ENCODE assay signal across 8 cellular contexts in genomic region chr5:67301285-67301904, GRCh38.
A peak's percentile ranks its signal among the peaks of the same experiment; 100 is the strongest.
DNase-seq lines count a peak whose midpoint lies in the region; ATAC-seq and TF ChIP-seq lines count a peak whose summit lies in the region.

No MANE protein-coding gene starts in this region.

- H3K36me3 ChIP-seq in SK-N-SH (replicated peaks in 1 of 2; ENCODE audit: control insufficient read depth in 1 of 2, insufficient read depth in 2 of 2, low read length in 1 of 2) = no peaks in the 10 kb centered on the region

- no peaks in the 10 kb centered on the region for H3K9me3 ChIP-seq in SK-N-SH

- CTCF ChIA-PET in SK-N-SH (lab: Yijun Ruan, JAX) = interaction anchor here (1.4 kb wide), 1 partner anchor 951 kb away, joined by 3 read pairs; no protein-coding TSS in a partner anchor

- no peaks in the 10 kb centered on the region for H3K27me3 ChIP-seq in SK-N-SH (ENCODE audit: insufficient read depth)

- H3K4me1 ChIP-seq in SK-N-SH (ENCODE audit: control insufficient read depth in 1 of 2, insufficient read depth in 2 of 2, low read depth in 1 of 2, low read length in 1 of 2) = peaks cover 0 to 53% of the 10 kb centered on the region in 2 experiments; a peak in 3 of 4 replicates

- H3K9ac ChIP-seq in SK-N-SH = no peak overlapping the region

- DNase-seq in ELF-1 (ENCODE audit: low read depth, low spot score) (peak; percentile 13), SK-N-SH (no peak), glomerular visceral epithelial cell (ENCODE audit: extremely low spot score) (peak; percentile 92), skeletal muscle cell (ENCODE audit: low read depth) (peak; percentile 97), NCI-H1694 treated with DMSO at 0.1 percent for 48 hours (lab: John Stamatoyannopoulos, UW) (no peak)
- DNase-seq in stimulated activated naive CD8-positive, alpha-beta T cell treated with anti-CD3 and anti-CD28 coated beads, Interleukin-15, Interleukin-2, amounts not matched to agents 100 U/mL and 50 U/mL, for 24 hours = no peak

- POLR2A ChIA-PET in SK-N-SH (lab: Yijun Ruan, JAX) = no interaction called here

- H3K27ac ChIP-seq in SK-N-SH (ENCODE audit: low read depth in 2 of 2, low read length in 1 of 2) = peak overlapping the region in 1 of 2 experiments; percentile 40; a peak in 2 of 4 replicates

- peaks cover 31% of the 10 kb centered on the region for H3F3A ChIP-seq in SK-N-SH (replicated peaks; ENCODE audit: insufficient read depth)

- WGBS in SK-N-SH (ENCODE audit: low lambda C conversion rate) = 59% methylated on average over 8 of the region's 8 CpGs

- no peak for TF ChIP-seq CTCF in SK-N-SH (IDR thresholded peaks at IDR 0.05)

- peak overlapping the region; percentile 57; the same call in 1 of the 2 replicates for H2AFZ ChIP-seq in SK-N-SH (ENCODE audit: low read depth)

- H3K79me2 ChIP-seq in SK-N-SH (ENCODE audit: insufficient read depth) = no peaks in the 10 kb centered on the region

- ATAC-seq in GM21619 (IDR thresholded peaks at IDR 0.05; ENCODE audit: unreplicated experiment) (no peak), GM18907 (IDR thresholded peaks at IDR 0.05; ENCODE audit: unreplicated experiment) (no peak)
- ATAC-seq in stimulated activated naive CD8-positive, alpha-beta T cell treated with anti-CD3 and anti-CD28 coated beads, Interleukin-15, Interleukin-2, amounts not matched to agents 100 U/mL and 50 U/mL, for 24 hours = no peak

- TF ChIP-seq EP300 in SK-N-SH (IDR thresholded peaks at IDR 0.05; ENCODE audit: borderline replicate concordance in 1 of 2, low read depth in 1 of 2, low read length in 1 of 2) = no peak

- H3K4me3 ChIP-seq in SK-N-SH (ENCODE audit: low read depth in 2 of 2, low read length in 1 of 2) (no peak overlapping the region), skeletal muscle cell (ENCODE audit: low read depth, low read length) (no peak overlapping the region)

- no peaks in the 10 kb centered on the region for H3K9me2 ChIP-seq in SK-N-SH

- H3K4me2 ChIP-seq in SK-N-SH = peak overlapping the region; percentile 11; the same call in 1 of the 2 replicates

- no peaks in the 10 kb centered on the region for H4K20me1 ChIP-seq in SK-N-SH (ENCODE audit: insufficient read depth)

- TF ChIP-seq RAD21 in SK-N-SH (IDR thresholded peaks at IDR 0.05; ENCODE audit: low read length) = no peak

TF ChIP-seq in SK-N-SH, 30 proteins besides CTCF, POLR2A, EP300 and RAD21:
- TF ChIP-seq RFX5 (IDR thresholded peaks at IDR 0.05; ENCODE audit: low read length) (no peak), REST (IDR thresholded peaks at IDR 0.05; ENCODE audit: low read depth, low read length) (peak; percentile 57; the same call in 1 of the 2 replicates), JUND (IDR thresholded peaks at IDR 0.05) (peak; percentile 51), MAX (IDR thresholded peaks at IDR 0.05; ENCODE audit: low read depth) (peak; percentile 91), GABPA (IDR thresholded peaks at IDR 0.05; ENCODE audit: low read depth) (no peak), YY1 (IDR thresholded peaks at IDR 0.05; ENCODE audit: low read depth) (no peak), SMC3 (IDR thresholded peaks at IDR 0.05; ENCODE audit: low read depth, low read length) (no peak), IRF3 (IDR thresholded peaks at IDR 0.05; ENCODE audit: low read depth, low read length) (no peak), USF2 (IDR thresholded peaks at IDR 0.05; ENCODE audit: borderline replicate concordance, low read depth, low read length) (no peak), EZH2phosphoT487 (IDR thresholded peaks at IDR 0.05; ENCODE audit: borderline replicate concordance, low read depth) (no peak), CHD2 (IDR thresholded peaks at IDR 0.05; ENCODE audit: low read length, partially characterized antibody) (no peak), TAF1 (IDR thresholded peaks at IDR 0.05; ENCODE audit: borderline replicate concordance, low read depth, low read length) (no peak), MEF2A (IDR thresholded peaks at IDR 0.05; ENCODE audit: borderline replicate concordance, low read depth) (no peak), RXRA (IDR thresholded peaks at IDR 0.05; ENCODE audit: borderline replicate concordance, low read depth) (no peak), FOXM1 (IDR thresholded peaks at IDR 0.05; ENCODE audit: low read depth) (no peak), SIN3A (IDR thresholded peaks at IDR 0.05; ENCODE audit: borderline replicate concordance, low read depth, low read length) (no peak), NRF1 (IDR thresholded peaks at IDR 0.05; ENCODE audit: low read depth, low read length) (no peak), NFIC (IDR thresholded peaks at IDR 0.05; ENCODE audit: borderline replicate concordance) (peak; percentile 49; the same call in 1 of the 2 replicates), POLR2AphosphoS5 (IDR thresholded peaks at IDR 0.05; ENCODE audit: low read depth, low read length) (no peak), RCOR1 (IDR thresholded peaks at IDR 0.05; ENCODE audit: low read length) (no peak), TCF12 (IDR thresholded peaks at IDR 0.05) (no peak), FOSL2 (IDR thresholded peaks at IDR 0.05; ENCODE audit: borderline replicate concordance, low read depth) (peak; percentile 36; the same call in 1 of the 2 replicates), GATA2 (CRISPR knock-in tag; IDR thresholded peaks at IDR 0.05) (no peak), TEAD4 (IDR thresholded peaks at IDR 0.05; ENCODE audit: borderline replicate concordance, insufficient read depth) (no peak), FOXJ3 (CRISPR knock-in tag; IDR thresholded peaks at IDR 0.05) (no peak)
- TF ChIP-seq, protein P1, sequence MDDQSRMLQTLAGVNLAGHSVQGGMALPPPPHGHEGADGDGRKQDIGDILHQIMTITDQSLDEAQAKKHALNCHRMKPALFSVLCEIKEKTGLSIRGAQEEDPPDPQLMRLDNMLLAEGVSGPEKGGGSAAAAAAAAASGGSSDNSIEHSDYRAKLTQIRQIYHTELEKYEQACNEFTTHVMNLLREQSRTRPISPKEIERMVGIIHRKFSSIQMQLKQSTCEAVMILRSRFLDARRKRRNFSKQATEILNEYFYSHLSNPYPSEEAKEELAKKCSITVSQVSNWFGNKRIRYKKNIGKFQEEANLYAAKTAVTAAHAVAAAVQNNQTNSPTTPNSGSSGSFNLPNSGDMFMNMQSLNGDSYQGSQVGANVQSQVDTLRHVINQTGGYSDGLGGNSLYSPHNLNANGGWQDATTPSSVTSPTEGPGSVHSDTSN (IDR thresholded peaks at IDR 0.05) = peak; percentile 36; the same call in 1 of the 2 replicates
- TF ChIP-seq, protein P2, sequence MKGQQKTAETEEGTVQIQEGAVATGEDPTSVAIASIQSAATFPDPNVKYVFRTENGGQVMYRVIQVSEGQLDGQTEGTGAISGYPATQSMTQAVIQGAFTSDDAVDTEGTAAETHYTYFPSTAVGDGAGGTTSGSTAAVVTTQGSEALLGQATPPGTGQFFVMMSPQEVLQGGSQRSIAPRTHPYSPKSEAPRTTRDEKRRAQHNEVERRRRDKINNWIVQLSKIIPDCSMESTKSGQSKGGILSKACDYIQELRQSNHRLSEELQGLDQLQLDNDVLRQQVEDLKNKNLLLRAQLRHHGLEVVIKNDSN (IDR thresholded peaks at IDR 0.05; ENCODE audit: borderline replicate concordance, low read depth) = no peak

Comparison
In these comparisons a context has a peak if more than half of its experiments do, and no peak if none do; other contexts are left out.
1. DNase-seq: peak in ELF-1 (single experiment), glomerular visceral epithelial cell (single experiment) and skeletal muscle cell (single experiment); none in SK-N-SH (single experiment), NCI-H1694 treated with DMSO at 0.1 percent for 48 hours (single experiment) and stimulated activated naive CD8-positive, alpha-beta T cell treated with anti-CD3 and anti-CD28 coated beads, Interleukin-15, Interleukin-2, amounts not matched to agents 100 U/mL and 50 U/mL, for 24 hours (single experiment).